ENCODE assay signal across 1 cellular context in genomic region chrX:129741880-129742758, GRCh38.
TF ChIP-seq lines count a peak whose summit lies in the region.

No MANE protein-coding gene starts in this region.

TF ChIP-seq in WTC11, 78 proteins besides CTCF, POLR2A, EP300 and RAD21 (continued from another document):
- TF ChIP-seq AR (CRISPR knock-in tag; IDR thresholded peaks at IDR 0.05) (no peak), ZNF396 (CRISPR knock-in tag; IDR thresholded peaks at IDR 0.05; ENCODE audit: borderline replicate concordance) (no peak), CDX4 (CRISPR knock-in tag; IDR thresholded peaks at IDR 0.05; ENCODE audit: borderline replicate concordance) (no peak), ZMAT4 (CRISPR knock-in tag; IDR thresholded peaks at IDR 0.05) (no peak), CBFB (CRISPR knock-in tag; IDR thresholded peaks at IDR 0.05; ENCODE audit: low read depth) (no peak), MLX (CRISPR knock-in tag; IDR thresholded peaks at IDR 0.05) (no peak), PRDM15 (CRISPR knock-in tag; IDR thresholded peaks at IDR 0.05) (no peak)
TF ChIP-seq in WTC11: peak in this region for 0.
